Comparison of ENCODE assay signal across 32 cellular contexts in genomic region chrX:38678217-38678616, GRCh38.
"Had no signal": no experiment of that assay in that cellular context is flagged by ENCODE, and none has a peak within 500 bp of the region (broad histone marks: within the 10 kb centered on the region; RNA-seq: fewer than 3 reads in every experiment).

No MANE protein-coding gene starts in this region.

- H3K27ac ChIP-seq: adrenal gland, breast epithelium, cardiac muscle cell, coronary artery, dorsolateral prefrontal cortex, esophagus muscularis mucosa, gastroesophageal sphincter, heart right ventricle had no signal

- H3K27me3 ChIP-seq: cardiac muscle cell, esophagus muscularis mucosa, gastroesophageal sphincter had no signal

- H3K36me3 ChIP-seq: adrenal gland, breast epithelium, cardiac muscle cell, esophagus muscularis mucosa, gastroesophageal sphincter had no signal

- H3K4me1 Mint-ChIP-seq: activated CD4-positive, alpha-beta T cell treated with anti-CD3 and anti-CD28 coated beads, Interleukin-2, amount 10 ng/mL, durations not matched to agents 7 days and 5 days; activated naive CD4-positive, alpha-beta T cell treated with anti-CD3 and anti-CD28 coated beads, Interleukin-2, amount 50 U/mL, for 24 hours; activated naive CD8-positive, alpha-beta T cell treated with anti-CD3 and anti-CD28 coated beads for 36 hours; activated naive CD8-positive, alpha-beta T cell treated with anti-CD3 and anti-CD28 coated beads, Interleukin-2, amount 50 U/mL, for 24 hours; brain; WTC11 had no signal

- H3K36me3 Mint-ChIP-seq: activated naive CD4-positive, alpha-beta T cell treated with anti-CD3 and anti-CD28 coated beads, Interleukin-2, amount 50 U/mL, for 24 hours; activated naive CD8-positive, alpha-beta T cell treated with anti-CD3 and anti-CD28 coated beads for 36 hours; WTC11 had no signal

- H3K27me3 Mint-ChIP-seq: dendritic cell treated with granulocyte-macrophage colony-stimulating factor and Interleukin-4, amounts not matched to agents 40 ng/mL and 50 ng/mL, for 4 days had no signal

- H3K9me3 Mint-ChIP-seq: activated CD4-positive, alpha-beta memory T cell treated with anti-CD3 and anti-CD28 coated beads, Interleukin-2, amount 10 ng/mL, durations not matched to agents 7 days and 5 days; activated CD4-positive, alpha-beta T cell treated with anti-CD3 and anti-CD28 coated beads, Interleukin-2, amount 10 ng/mL, durations not matched to agents 7 days and 5 days; activated naive CD4-positive, alpha-beta T cell treated with anti-CD3 and anti-CD28 coated beads for 36 hours; activated naive CD4-positive, alpha-beta T cell treated with anti-CD3 and anti-CD28 coated beads, Interleukin-2, amount 50 U/mL, for 24 hours; activated naive CD8-positive, alpha-beta T cell treated with anti-CD3 and anti-CD28 coated beads for 36 hours; activated naive CD8-positive, alpha-beta T cell treated with anti-CD3 and anti-CD28 coated beads, Interleukin-2, amount 50 U/mL, for 24 hours; activated T-cell treated with anti-CD3 and anti-CD28 coated beads, Interleukin-2, amount 50 U/mL, for 4 hours; activated T-helper 1 cell treated with anti-CD3 and anti-CD28 coated beads, Interleukin-12 subunit alpha, Interleukin-12 subunit beta, Interleukin-2, Interleukin-4 antibody, amounts not matched to agents 30 ng/mL and 10 ng/mL and 1 ng/mL, durations not matched to agents 14 hours and 24 hours and 36 hours; activated T-helper 2 cell treated with anti-CD3 and anti-CD28 coated beads, Interferon-gamma antibody, Interleukin-2, Interleukin-4, amounts not matched to agents 10 μg/mL and 5 μg/mL and 100 μg/mL, durations not matched to agents 14 hours and 24 hours and 36 hours; dendritic cell treated with granulocyte-macrophage colony-stimulating factor and Interleukin-4, amounts not matched to agents 40 ng/mL and 50 ng/mL, for 4 days; WTC11 had no signal

- ATAC-seq: activated naive CD8-positive, alpha-beta T cell treated with anti-CD3 and anti-CD28 coated beads, Interleukin-2, amount 50 U/mL, for 24 hours; activated T-cell treated with anti-CD3 and anti-CD28 coated beads, Interleukin-2, amount 50 U/mL, for 4 hours; gastroesophageal sphincter; heart right ventricle; WTC11 had no signal

- H3K4me3 ChIP-seq: adrenal gland, breast epithelium, cardiac muscle cell, coronary artery, dorsolateral prefrontal cortex, esophagus muscularis mucosa, gastroesophageal sphincter, heart right ventricle had no signal

- H3K4me1 ChIP-seq: adrenal gland, breast epithelium, esophagus muscularis mucosa, gastroesophageal sphincter, heart right ventricle had no signal

- H3K27ac Mint-ChIP-seq: activated CD4-positive, alpha-beta memory T cell treated with anti-CD3 and anti-CD28 coated beads, Interleukin-2, amount 10 ng/mL, durations not matched to agents 7 days and 5 days; activated CD4-positive, alpha-beta T cell treated with anti-CD3 and anti-CD28 coated beads, Interleukin-2, amount 10 ng/mL, durations not matched to agents 7 days and 5 days; activated naive CD4-positive, alpha-beta T cell treated with anti-CD3 and anti-CD28 coated beads for 36 hours; activated naive CD4-positive, alpha-beta T cell treated with anti-CD3 and anti-CD28 coated beads, Interleukin-2, amount 50 U/mL, for 24 hours; activated naive CD8-positive, alpha-beta T cell treated with anti-CD3 and anti-CD28 coated beads for 36 hours; activated naive CD8-positive, alpha-beta T cell treated with anti-CD3 and anti-CD28 coated beads, Interleukin-2, amount 50 U/mL, for 24 hours; activated T-helper 1 cell treated with anti-CD3 and anti-CD28 coated beads, Interleukin-12 subunit alpha, Interleukin-12 subunit beta, Interleukin-2, Interleukin-4 antibody, amounts not matched to agents 30 ng/mL and 10 ng/mL and 1 ng/mL, durations not matched to agents 14 hours and 24 hours and 36 hours; activated T-helper 2 cell treated with anti-CD3 and anti-CD28 coated beads, Interferon-gamma antibody, Interleukin-2, Interleukin-4, amounts not matched to agents 10 μg/mL and 5 μg/mL and 100 μg/mL, durations not matched to agents 14 hours and 24 hours and 36 hours; brain; dendritic cell treated with granulocyte-macrophage colony-stimulating factor and Interleukin-4, amounts not matched to agents 40 ng/mL and 50 ng/mL, for 4 days; WTC11 had no signal

- H3K4me3 Mint-ChIP-seq: activated CD4-positive, alpha-beta memory T cell treated with anti-CD3 and anti-CD28 coated beads, Interleukin-2, amount 10 ng/mL, durations not matched to agents 7 days and 5 days; activated CD4-positive, alpha-beta T cell treated with anti-CD3 and anti-CD28 coated beads, Interleukin-2, amount 10 ng/mL, durations not matched to agents 7 days and 5 days; activated naive CD4-positive, alpha-beta T cell treated with anti-CD3 and anti-CD28 coated beads for 36 hours; activated naive CD4-positive, alpha-beta T cell treated with anti-CD3 and anti-CD28 coated beads, Interleukin-2, amount 50 U/mL, for 24 hours; activated naive CD8-positive, alpha-beta T cell treated with anti-CD3 and anti-CD28 coated beads for 36 hours; activated naive CD8-positive, alpha-beta T cell treated with anti-CD3 and anti-CD28 coated beads, Interleukin-2, amount 50 U/mL, for 24 hours; activated T-cell treated with anti-CD3 and anti-CD28 coated beads, Interleukin-2, amount 50 U/mL, for 4 hours; activated T-helper 1 cell treated with anti-CD3 and anti-CD28 coated beads, Interleukin-12 subunit alpha, Interleukin-12 subunit beta, Interleukin-2, Interleukin-4 antibody, amounts not matched to agents 30 ng/mL and 10 ng/mL and 1 ng/mL, durations not matched to agents 14 hours and 24 hours and 36 hours; brain; dendritic cell treated with granulocyte-macrophage colony-stimulating factor and Interleukin-4, amounts not matched to agents 40 ng/mL and 50 ng/mL, for 4 days; WTC11 had no signal

- H3K9me3 ChIP-seq: adrenal gland, breast epithelium, esophagus muscularis mucosa, gastroesophageal sphincter, heart right ventricle had no signal

- DNase-seq: activated CD4-positive, alpha-beta memory T cell treated with anti-CD3 and anti-CD28 coated beads, Interleukin-2, amount 10 ng/mL, durations not matched to agents 7 days and 5 days; activated CD4-positive, alpha-beta T cell treated with anti-CD3 and anti-CD28 coated beads for 1 hour; activated CD4-positive, alpha-beta T cell treated with anti-CD3 and anti-CD28 coated beads for 4 hours; activated CD4-positive, alpha-beta T cell treated with anti-CD3 and anti-CD28 coated beads, Interleukin-2, amount 10 ng/mL, durations not matched to agents 7 days and 5 days; activated CD4-positive, alpha-beta T cell treated with anti-CD3 and anti-CD28 coated beads, Interleukin-2, amount 50 U/mL, for 4 hours; activated CD8-positive, alpha-beta memory T cell treated with anti-CD3 and anti-CD28 coated beads, Interleukin-2, amount 50 U/mL, for 48 hours; activated effector memory CD4-positive, alpha-beta T cell treated with anti-CD3 and anti-CD28 coated beads, Interleukin-2, amount 50 U/mL, for 16 hours; activated naive CD4-positive, alpha-beta T cell treated with anti-CD3 and anti-CD28 coated beads for 36 hours; activated naive CD8-positive, alpha-beta T cell treated with anti-CD3 and anti-CD28 coated beads for 36 hours; activated naive CD8-positive, alpha-beta T cell treated with anti-CD3 and anti-CD28 coated beads, Interleukin-2, amount 50 U/mL, for 24 hours; activated T-cell treated with anti-CD3 and anti-CD28 coated beads, Interleukin-2, amount 50 U/mL, for 4 hours; adrenal gland; amygdala; aorta; central memory CD4-positive, alpha-beta T cell; cerebellar nuclear complex; dorsolateral prefrontal cortex; effector memory CD4-positive, alpha-beta T cell; erythroblast; foreskin melanocyte; heart right ventricle had no signal
